1 cellular context compared by ENCODE assay signal in the genomic region with DNA sequence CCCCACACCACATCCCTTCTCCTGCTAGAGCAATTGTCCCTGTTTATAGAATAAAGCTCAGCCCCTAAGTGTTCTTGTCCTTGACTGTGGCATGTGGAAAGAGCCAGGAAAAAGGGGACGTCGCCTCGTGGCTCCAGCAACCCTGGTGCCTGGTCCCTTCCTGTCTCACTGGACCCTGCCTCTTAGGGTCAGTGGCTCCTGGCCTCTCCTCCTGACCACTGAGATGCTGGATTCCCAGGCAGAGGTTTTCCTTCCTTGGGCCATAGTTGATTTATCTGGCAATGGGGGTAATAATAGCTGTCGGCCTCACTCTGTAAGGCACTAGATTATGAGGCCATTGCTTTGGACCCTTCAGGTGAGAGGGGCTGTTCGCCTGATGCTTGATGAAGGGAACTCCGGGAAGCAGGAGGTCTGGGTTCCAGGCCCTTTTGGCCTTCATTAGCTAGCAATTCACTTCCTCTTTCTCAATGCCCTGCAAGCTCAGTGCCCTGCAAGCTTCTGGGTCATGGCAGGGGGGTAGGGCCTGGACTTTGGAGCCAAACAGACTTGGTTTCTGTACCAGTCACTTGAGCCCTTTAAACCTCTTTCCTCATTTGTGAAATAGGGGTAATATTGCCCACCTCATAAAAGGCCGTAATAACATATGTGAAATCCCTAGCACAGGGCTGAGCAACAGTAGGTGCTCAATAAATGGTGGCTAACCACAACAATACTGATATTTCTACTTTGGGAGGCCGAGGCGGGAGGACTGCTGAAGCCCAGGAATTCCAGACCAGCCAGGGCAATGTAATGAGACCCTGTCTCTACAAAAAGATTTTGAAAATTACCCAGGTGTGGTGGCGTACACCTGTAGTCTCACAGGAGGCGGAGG.
A peak's percentile ranks its signal among the peaks of the same experiment; 100 is the strongest.
TF ChIP-seq lines count a peak whose summit lies in the region.

No MANE protein-coding gene starts in this region.

TF ChIP-seq in HepG2, 621 proteins besides CTCF, POLR2A, EP300 and RAD21 (continued from another document and continues in another):
- TF ChIP-seq, protein P1, sequence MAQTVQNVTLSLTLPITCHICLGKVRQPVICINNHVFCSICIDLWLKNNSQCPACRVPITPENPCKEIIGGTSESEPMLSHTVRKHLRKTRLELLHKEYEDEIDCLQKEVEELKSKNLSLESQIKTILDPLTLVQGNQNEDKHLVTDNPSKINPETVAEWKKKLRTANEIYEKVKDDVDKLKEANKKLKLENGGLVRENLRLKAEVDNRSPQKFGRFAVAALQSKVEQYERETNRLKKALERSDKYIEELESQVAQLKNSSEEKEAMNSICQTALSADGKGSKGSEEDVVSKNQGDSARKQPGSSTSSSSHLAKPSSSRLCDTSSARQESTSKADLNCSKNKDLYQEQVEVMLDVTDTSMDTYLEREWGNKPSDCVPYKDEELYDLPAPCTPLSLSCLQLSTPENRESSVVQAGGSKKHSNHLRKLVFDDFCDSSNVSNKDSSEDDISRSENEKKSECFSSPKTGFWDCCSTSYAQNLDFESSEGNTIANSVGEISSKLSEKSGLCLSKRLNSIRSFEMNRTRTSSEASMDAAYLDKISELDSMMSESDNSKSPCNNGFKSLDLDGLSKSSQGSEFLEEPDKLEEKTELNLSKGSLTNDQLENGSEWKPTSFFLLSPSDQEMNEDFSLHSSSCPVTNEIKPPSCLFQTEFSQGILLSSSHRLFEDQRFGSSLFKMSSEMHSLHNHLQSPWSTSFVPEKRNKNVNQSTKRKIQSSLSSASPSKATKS (CRISPR knock-in tag; IDR thresholded peaks at IDR 0.05) = no peak
- no peak for TF ChIP-seq TRIM24 (CRISPR knock-in tag; IDR thresholded peaks at IDR 0.05)
- no peak for TF ChIP-seq PCBP2 (optimal IDR thresholded peaks at IDR 0.05; ENCODE audit: low read depth, low read length, poor library complexity, severe bottlenecking)
- TF ChIP-seq, protein P2, sequence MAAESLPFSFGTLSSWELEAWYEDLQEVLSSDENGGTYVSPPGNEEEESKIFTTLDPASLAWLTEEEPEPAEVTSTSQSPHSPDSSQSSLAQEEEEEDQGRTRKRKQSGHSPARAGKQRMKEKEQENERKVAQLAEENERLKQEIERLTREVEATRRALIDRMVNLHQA (CRISPR knock-in tag; IDR thresholded peaks at IDR 0.05) = no peak
- TF ChIP-seq FOXM1 (CRISPR knock-in tag; IDR thresholded peaks at IDR 0.05) = no peak
- TF ChIP-seq ZBTB7B (CRISPR knock-in tag; IDR thresholded peaks at IDR 0.05) = 0 out of 2 replicates have a peak, but pooled peaks have one; percentile 35
- TF ChIP-seq, protein P3, sequence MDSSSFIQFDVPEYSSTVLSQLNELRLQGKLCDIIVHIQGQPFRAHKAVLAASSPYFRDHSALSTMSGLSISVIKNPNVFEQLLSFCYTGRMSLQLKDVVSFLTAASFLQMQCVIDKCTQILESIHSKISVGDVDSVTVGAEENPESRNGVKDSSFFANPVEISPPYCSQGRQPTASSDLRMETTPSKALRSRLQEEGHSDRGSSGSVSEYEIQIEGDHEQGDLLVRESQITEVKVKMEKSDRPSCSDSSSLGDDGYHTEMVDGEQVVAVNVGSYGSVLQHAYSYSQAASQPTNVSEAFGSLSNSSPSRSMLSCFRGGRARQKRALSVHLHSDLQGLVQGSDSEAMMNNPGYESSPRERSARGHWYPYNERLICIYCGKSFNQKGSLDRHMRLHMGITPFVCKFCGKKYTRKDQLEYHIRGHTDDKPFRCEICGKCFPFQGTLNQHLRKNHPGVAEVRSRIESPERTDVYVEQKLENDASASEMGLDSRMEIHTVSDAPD (CRISPR knock-in tag; IDR thresholded peaks at IDR 0.05) = no peak
- no peak for TF ChIP-seq AKAP8 (CRISPR knock-in tag; IDR thresholded peaks at IDR 0.05)
- no peak for TF ChIP-seq KDM5B (CRISPR knock-in tag; IDR thresholded peaks at IDR 0.05; ENCODE audit: borderline replicate concordance)
- TF ChIP-seq ZNF768 (CRISPR knock-in tag; IDR thresholded peaks at IDR 0.05) = no peak
- 0 out of 2 replicates have a peak, but pooled peaks have one; percentile 33 for TF ChIP-seq POGZ (CRISPR knock-in tag; IDR thresholded peaks at IDR 0.05)
- peak; percentile 55; the same call in 1 of the 2 replicates for TF ChIP-seq CEBPG (CRISPR knock-in tag; IDR thresholded peaks at IDR 0.05)
- no peak for TF ChIP-seq ZNF839 (CRISPR knock-in tag; IDR thresholded peaks at IDR 0.05; ENCODE audit: borderline replicate concordance)
- no peak for TF ChIP-seq HDAC1 (CRISPR knock-in tag; IDR thresholded peaks at IDR 0.05)
- no peak for TF ChIP-seq SP2 (CRISPR knock-in tag; IDR thresholded peaks at IDR 0.05)
- no peak for TF ChIP-seq ZNF143 (CRISPR knock-in tag; IDR thresholded peaks at IDR 0.05)
- no peak for TF ChIP-seq FOXO1 (CRISPR knock-in tag; IDR thresholded peaks at IDR 0.05)
- TF ChIP-seq, protein P4, sequence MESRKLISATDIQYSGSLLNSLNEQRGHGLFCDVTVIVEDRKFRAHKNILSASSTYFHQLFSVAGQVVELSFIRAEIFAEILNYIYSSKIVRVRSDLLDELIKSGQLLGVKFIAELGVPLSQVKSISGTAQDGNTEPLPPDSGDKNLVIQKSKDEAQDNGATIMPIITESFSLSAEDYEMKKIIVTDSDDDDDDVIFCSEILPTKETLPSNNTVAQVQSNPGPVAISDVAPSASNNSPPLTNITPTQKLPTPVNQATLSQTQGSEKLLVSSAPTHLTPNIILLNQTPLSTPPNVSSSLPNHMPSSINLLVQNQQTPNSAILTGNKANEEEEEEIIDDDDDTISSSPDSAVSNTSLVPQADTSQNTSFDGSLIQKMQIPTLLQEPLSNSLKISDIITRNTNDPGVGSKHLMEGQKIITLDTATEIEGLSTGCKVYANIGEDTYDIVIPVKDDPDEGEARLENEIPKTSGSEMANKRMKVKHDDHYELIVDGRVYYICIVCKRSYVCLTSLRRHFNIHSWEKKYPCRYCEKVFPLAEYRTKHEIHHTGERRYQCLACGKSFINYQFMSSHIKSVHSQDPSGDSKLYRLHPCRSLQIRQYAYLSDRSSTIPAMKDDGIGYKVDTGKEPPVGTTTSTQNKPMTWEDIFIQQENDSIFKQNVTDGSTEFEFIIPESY (CRISPR knock-in tag; IDR thresholded peaks at IDR 0.05) = 0 out of 2 replicates have a peak, but pooled peaks have one; percentile 10
- TF ChIP-seq, protein P5, sequence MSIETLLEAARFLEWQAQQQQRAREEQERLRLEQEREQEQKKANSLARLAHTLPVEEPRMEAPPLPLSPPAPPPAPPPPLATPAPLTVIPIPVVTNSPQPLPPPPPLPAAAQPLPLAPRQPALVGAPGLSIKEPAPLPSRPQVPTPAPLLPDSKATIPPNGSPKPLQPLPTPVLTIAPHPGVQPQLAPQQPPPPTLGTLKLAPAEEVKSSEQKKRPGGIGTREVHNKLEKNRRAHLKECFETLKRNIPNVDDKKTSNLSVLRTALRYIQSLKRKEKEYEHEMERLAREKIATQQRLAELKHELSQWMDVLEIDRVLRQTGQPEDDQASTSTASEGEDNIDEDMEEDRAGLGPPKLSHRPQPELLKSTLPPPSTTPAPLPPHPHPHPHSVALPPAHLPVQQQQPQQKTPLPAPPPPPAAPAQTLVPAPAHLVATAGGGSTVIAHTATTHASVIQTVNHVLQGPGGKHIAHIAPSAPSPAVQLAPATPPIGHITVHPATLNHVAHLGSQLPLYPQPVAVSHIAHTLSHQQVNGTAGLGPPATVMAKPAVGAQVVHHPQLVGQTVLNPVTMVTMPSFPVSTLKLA (IDR thresholded peaks at IDR 0.05) = 0 out of 2 replicates have a peak, but pooled peaks have one; percentile 9
- TF ChIP-seq MAFK (conservative IDR thresholded peaks at IDR 0.05 in 1 of 2, IDR thresholded peaks at IDR 0.05 in 1 of 2; ENCODE audit: low read length in 2 of 2) = no peak
- no peak for TF ChIP-seq ZNF331 (CRISPR knock-in tag; IDR thresholded peaks at IDR 0.05)
- no peak for TF ChIP-seq ZNF766 (CRISPR knock-in tag; IDR thresholded peaks at IDR 0.05; ENCODE audit: borderline replicate concordance)
- TF ChIP-seq CHD4 (IDR thresholded peaks at IDR 0.05; ENCODE audit: borderline replicate concordance, low read length) = no peak
- no peak for TF ChIP-seq ZNF816 (CRISPR knock-in tag; IDR thresholded peaks at IDR 0.05; ENCODE audit: borderline replicate concordance)
- TF ChIP-seq, protein P6, sequence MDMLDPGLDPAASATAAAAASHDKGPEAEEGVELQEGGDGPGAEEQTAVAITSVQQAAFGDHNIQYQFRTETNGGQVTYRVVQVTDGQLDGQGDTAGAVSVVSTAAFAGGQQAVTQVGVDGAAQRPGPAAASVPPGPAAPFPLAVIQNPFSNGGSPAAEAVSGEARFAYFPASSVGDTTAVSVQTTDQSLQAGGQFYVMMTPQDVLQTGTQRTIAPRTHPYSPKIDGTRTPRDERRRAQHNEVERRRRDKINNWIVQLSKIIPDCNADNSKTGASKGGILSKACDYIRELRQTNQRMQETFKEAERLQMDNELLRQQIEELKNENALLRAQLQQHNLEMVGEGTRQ (IDR thresholded peaks at IDR 0.05; ENCODE audit: low read depth, low read length) = no peak
- TF ChIP-seq, protein P6 (CRISPR knock-in tag; IDR thresholded peaks at IDR 0.05; ENCODE audit: borderline replicate concordance) = no peak
- TF ChIP-seq, protein P7, sequence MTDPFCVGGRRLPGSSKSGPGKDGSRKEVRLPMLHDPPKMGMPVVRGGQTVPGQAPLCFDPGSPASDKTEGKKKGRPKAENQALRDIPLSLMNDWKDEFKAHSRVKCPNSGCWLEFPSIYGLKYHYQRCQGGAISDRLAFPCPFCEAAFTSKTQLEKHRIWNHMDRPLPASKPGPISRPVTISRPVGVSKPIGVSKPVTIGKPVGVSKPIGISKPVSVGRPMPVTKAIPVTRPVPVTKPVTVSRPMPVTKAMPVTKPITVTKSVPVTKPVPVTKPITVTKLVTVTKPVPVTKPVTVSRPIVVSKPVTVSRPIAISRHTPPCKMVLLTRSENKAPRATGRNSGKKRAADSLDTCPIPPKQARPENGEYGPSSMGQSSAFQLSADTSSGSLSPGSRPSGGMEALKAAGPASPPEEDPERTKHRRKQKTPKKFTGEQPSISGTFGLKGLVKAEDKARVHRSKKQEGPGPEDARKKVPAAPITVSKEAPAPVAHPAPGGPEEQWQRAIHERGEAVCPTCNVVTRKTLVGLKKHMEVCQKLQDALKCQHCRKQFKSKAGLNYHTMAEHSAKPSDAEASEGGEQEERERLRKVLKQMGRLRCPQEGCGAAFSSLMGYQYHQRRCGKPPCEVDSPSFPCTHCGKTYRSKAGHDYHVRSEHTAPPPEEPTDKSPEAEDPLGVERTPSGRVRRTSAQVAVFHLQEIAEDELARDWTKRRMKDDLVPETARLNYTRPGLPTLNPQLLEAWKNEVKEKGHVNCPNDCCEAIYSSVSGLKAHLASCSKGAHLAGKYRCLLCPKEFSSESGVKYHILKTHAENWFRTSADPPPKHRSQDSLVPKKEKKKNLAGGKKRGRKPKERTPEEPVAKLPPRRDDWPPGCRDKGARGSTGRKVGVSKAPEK (CRISPR knock-in tag; IDR thresholded peaks at IDR 0.05; ENCODE audit: borderline replicate concordance) = 0 out of 2 replicates have a peak, but pooled peaks have one; percentile 33
- TF ChIP-seq CC2D1A (CRISPR knock-in tag; IDR thresholded peaks at IDR 0.05) = no peak
- TF ChIP-seq, protein P8, sequence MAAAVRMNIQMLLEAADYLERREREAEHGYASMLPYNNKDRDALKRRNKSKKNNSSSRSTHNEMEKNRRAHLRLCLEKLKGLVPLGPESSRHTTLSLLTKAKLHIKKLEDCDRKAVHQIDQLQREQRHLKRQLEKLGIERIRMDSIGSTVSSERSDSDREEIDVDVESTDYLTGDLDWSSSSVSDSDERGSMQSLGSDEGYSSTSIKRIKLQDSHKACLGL (CRISPR knock-in tag; IDR thresholded peaks at IDR 0.05) = no peak
- peak; percentile 90 for TF ChIP-seq HNF4G (IDR thresholded peaks at IDR 0.05; ENCODE audit: borderline replicate concordance, low read depth, low read length)
- peak; percentile 25; the same call in 1 of the 2 replicates for TF ChIP-seq HNF4G (CRISPR knock-in tag; IDR thresholded peaks at IDR 0.05; ENCODE audit: borderline replicate concordance, low read depth)
- TF ChIP-seq, protein P9, sequence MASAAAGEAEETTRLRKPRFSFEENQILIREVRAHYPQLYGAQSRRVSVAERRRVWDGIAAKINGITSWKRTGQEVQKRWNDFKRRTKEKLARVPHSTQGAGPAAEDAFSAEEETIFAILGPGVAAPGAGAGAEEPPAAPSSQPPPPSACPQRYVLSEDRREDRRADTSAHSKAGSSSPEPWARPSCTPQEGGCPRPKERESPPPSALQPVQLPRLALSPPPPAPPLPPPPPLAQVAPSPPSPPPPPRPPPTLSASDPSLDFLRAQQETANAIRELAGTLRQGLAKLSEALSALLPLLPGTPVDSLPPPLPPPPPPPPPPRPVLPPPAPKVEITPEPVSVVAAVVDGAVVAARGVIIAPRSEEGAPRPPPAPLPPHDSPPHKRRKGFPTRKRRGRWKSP (CRISPR knock-in tag; IDR thresholded peaks at IDR 0.05) = 0 out of 2 replicates have a peak, but pooled peaks have one; percentile 24
- TF ChIP-seq KDM6A (CRISPR knock-in tag; IDR thresholded peaks at IDR 0.05; ENCODE audit: low read depth) = peak; percentile 52; the same call in 1 of the 2 replicates
- TF ChIP-seq ZNF253 (CRISPR knock-in tag; IDR thresholded peaks at IDR 0.05; ENCODE audit: borderline replicate concordance) = no peak
- no peak for TF ChIP-seq U2AF2 (IDR thresholded peaks at IDR 0.05; ENCODE audit: low read depth, low read length)
- TF ChIP-seq SRSF4 (IDR thresholded peaks at IDR 0.05; ENCODE audit: low read depth, low read length, poor library complexity, severe bottlenecking) = no peak
- no peak for TF ChIP-seq DNMT3B (CRISPR knock-in tag; conservative IDR thresholded peaks at IDR 0.05)
- TF ChIP-seq, protein P10, sequence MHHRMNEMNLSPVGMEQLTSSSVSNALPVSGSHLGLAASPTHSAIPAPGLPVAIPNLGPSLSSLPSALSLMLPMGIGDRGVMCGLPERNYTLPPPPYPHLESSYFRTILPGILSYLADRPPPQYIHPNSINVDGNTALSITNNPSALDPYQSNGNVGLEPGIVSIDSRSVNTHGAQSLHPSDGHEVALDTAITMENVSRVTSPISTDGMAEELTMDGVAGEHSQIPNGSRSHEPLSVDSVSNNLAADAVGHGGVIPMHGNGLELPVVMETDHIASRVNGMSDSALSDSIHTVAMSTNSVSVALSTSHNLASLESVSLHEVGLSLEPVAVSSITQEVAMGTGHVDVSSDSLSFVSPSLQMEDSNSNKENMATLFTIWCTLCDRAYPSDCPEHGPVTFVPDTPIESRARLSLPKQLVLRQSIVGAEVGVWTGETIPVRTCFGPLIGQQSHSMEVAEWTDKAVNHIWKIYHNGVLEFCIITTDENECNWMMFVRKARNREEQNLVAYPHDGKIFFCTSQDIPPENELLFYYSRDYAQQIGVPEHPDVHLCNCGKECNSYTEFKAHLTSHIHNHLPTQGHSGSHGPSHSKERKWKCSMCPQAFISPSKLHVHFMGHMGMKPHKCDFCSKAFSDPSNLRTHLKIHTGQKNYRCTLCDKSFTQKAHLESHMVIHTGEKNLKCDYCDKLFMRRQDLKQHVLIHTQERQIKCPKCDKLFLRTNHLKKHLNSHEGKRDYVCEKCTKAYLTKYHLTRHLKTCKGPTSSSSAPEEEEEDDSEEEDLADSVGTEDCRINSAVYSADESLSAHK (CRISPR knock-in tag; IDR thresholded peaks at IDR 0.05; ENCODE audit: borderline replicate concordance) = no peak
- peak; percentile 61 for TF ChIP-seq GFI1 (CRISPR knock-in tag; IDR thresholded peaks at IDR 0.05; ENCODE audit: borderline replicate concordance)
- TF ChIP-seq DMAP1 (CRISPR knock-in tag; IDR thresholded peaks at IDR 0.05) = peak; percentile 37; the same call in 1 of the 2 replicates
- TF ChIP-seq ZNF616 (CRISPR knock-in tag; IDR thresholded peaks at IDR 0.05; ENCODE audit: low read depth) = no peak
- no peak for TF ChIP-seq ZFAT (CRISPR knock-in tag; conservative IDR thresholded peaks at IDR 0.05)
- peak; percentile 19; the same call in 1 of the 2 replicates for TF ChIP-seq IRF2 (CRISPR knock-in tag; IDR thresholded peaks at IDR 0.05)
